1 cellular context compared by ENCODE assay signal in the genomic region with DNA sequence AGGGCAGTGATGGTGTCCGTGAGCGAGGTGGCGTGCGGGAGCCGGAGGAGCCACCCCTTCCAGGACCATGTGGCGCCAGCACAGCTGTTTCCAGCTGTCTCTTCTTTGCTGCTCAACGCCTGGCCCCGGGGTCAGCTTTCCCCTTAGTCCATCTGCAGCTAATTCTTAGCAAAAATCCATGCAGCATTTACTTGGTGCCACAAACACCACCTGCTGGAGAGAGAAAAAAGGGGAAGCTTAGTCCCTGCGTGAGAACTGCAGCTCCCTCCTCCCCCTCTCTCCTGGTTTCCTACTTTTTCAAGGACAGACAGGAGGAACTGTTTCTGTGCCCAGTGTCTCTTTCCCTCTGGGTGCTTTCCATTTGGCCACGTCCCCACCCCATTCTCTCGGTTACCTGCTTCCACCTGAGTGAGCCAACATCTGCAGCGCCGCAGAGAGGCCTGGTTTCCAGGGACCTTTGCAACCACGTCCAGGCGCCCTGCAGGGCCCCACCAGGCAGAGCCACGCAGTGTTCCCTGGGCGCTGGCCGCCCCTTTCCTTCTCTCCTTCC.
TF ChIP-seq lines count a peak whose summit lies in the region.

No MANE protein-coding gene starts in this region.

TF ChIP-seq in K562, 482 proteins besides CTCF, POLR2A, EP300 and RAD21 (continued from another document and continues in another):
- TF ChIP-seq, protein P1, sequence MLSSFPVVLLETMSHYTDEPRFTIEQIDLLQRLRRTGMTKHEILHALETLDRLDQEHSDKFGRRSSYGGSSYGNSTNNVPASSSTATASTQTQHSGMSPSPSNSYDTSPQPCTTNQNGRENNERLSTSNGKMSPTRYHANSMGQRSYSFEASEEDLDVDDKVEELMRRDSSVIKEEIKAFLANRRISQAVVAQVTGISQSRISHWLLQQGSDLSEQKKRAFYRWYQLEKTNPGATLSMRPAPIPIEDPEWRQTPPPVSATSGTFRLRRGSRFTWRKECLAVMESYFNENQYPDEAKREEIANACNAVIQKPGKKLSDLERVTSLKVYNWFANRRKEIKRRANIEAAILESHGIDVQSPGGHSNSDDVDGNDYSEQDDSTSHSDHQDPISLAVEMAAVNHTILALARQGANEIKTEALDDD (IDR thresholded peaks at IDR 0.05), result no peak
- TF ChIP-seq, protein P2, sequence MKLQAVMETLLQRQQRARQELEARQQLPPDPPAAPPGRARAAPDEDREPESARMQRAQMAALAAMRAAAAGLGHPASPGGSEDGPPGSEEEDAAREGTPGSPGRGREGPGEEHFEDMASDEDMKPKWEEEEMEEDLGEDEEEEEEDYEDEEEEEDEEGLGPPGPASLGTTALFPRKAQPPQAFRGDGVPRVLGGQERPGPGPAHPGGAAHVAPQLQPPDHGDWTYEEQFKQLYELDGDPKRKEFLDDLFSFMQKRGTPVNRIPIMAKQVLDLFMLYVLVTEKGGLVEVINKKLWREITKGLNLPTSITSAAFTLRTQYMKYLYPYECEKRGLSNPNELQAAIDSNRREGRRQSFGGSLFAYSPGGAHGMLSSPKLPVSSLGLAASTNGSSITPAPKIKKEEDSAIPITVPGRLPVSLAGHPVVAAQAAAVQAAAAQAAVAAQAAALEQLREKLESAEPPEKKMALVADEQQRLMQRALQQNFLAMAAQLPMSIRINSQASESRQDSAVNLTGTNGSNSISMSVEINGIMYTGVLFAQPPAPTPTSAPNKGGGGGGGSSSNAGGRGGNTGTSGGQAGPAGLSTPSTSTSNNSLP (IDR thresholded peaks at IDR 0.05; ENCODE audit: borderline replicate concordance, low read depth, low read length), result no peak
- TF ChIP-seq LEF1 (IDR thresholded peaks at IDR 0.05) (no peak), NRF1 (conservative IDR thresholded peaks at IDR 0.05 in 1 of 2, IDR thresholded peaks at IDR 0.05 in 1 of 2) (0 out of 4 replicates have a peak, but pooled peaks of 1 of the 2 experiments have one; percentile 28), LCOR (CRISPR knock-in tag; IDR thresholded peaks at IDR 0.05) (no peak), SUPT5H (IDR thresholded peaks at IDR 0.05) (no peak), TSC22D4 (tag; IDR thresholded peaks at IDR 0.05) (no peak), MAFK (IDR thresholded peaks at IDR 0.05; ENCODE audit: low read length) (no peak), TEAD2 (tag; IDR thresholded peaks at IDR 0.05) (no peak), ZNF583 (CRISPR knock-in tag; IDR thresholded peaks at IDR 0.05) (peak; percentile 69; the same call in 1 of the 2 replicates), ZNF217 (CRISPR knock-in tag; IDR thresholded peaks at IDR 0.05) (no peak), MECOM (CRISPR knock-in tag; IDR thresholded peaks at IDR 0.05) (no peak), ERF (CRISPR knock-in tag; IDR thresholded peaks at IDR 0.05) (no peak), POU5F1 (IDR thresholded peaks at IDR 0.05; ENCODE audit: borderline replicate concordance, low read depth, low read length, partially characterized antibody) (no peak), NELFE (IDR thresholded peaks at IDR 0.05; ENCODE audit: insufficient read depth, insufficient read length) (no peak), ZNF384 (IDR thresholded peaks at IDR 0.05; ENCODE audit: low read depth, low read length) (no peak), MEF2A (IDR thresholded peaks at IDR 0.05; ENCODE audit: control insufficient read depth, low read depth, low read length) (no peak), MCM3 (IDR thresholded peaks at IDR 0.05) (no peak), BCL6 (CRISPR knock-in tag; IDR thresholded peaks at IDR 0.05) (no peak), ADNP (tag; IDR thresholded peaks at IDR 0.05) (no peak), ZNF354B (CRISPR knock-in tag; IDR thresholded peaks at IDR 0.05) (no peak), SRSF9 (IDR thresholded peaks at IDR 0.05; ENCODE audit: borderline replicate concordance, low read depth, low read length) (no peak), KLF6 (CRISPR knock-in tag; IDR thresholded peaks at IDR 0.05; ENCODE audit: borderline replicate concordance) (no peak), ARID1B (IDR thresholded peaks at IDR 0.05) (no peak), TAF15 (IDR thresholded peaks at IDR 0.05; ENCODE audit: low read depth, low read length) (no peak), KAT7 (CRISPR knock-in tag; IDR thresholded peaks at IDR 0.05; ENCODE audit: borderline replicate concordance) (no peak), CXXC5 (CRISPR knock-in tag; IDR thresholded peaks at IDR 0.05) (0 out of 2 replicates have a peak, but pooled peaks have one; percentile 36), BRCA1 (IDR thresholded peaks at IDR 0.05) (no peak), BRCA1 (CRISPR knock-in tag; IDR thresholded peaks at IDR 0.05) (no peak), STAG1 (CRISPR knock-in tag; IDR thresholded peaks at IDR 0.05; ENCODE audit: borderline replicate concordance) (no peak; the same call in 1 of the 2 replicates), KLF16 (IDR thresholded peaks at IDR 0.05) (peak; percentile 62; the same call in 1 of the 2 replicates), ZNF766 (CRISPR knock-in tag; conservative IDR thresholded peaks at IDR 0.05) (no peak), HNRNPL (IDR thresholded peaks at IDR 0.05; ENCODE audit: low read depth, low read length) (no peak), ESRRA (IDR thresholded peaks at IDR 0.05; ENCODE audit: borderline replicate concordance, low read depth) (no peak), ZC3H11A (IDR thresholded peaks at IDR 0.05; ENCODE audit: low read depth, low read length) (no peak), CREBBP (IDR thresholded peaks at IDR 0.05; ENCODE audit: low read depth, low read length) (no peak), SMAD3 (CRISPR knock-in tag; conservative IDR thresholded peaks at IDR 0.05) (no peak), EGR1 (conservative IDR thresholded peaks at IDR 0.05) (no peak), ZNF707 (CRISPR knock-in tag; conservative IDR thresholded peaks at IDR 0.05) (0 out of 2 replicates have a peak, but pooled peaks have one; percentile 11)
- TF ChIP-seq, protein P3, sequence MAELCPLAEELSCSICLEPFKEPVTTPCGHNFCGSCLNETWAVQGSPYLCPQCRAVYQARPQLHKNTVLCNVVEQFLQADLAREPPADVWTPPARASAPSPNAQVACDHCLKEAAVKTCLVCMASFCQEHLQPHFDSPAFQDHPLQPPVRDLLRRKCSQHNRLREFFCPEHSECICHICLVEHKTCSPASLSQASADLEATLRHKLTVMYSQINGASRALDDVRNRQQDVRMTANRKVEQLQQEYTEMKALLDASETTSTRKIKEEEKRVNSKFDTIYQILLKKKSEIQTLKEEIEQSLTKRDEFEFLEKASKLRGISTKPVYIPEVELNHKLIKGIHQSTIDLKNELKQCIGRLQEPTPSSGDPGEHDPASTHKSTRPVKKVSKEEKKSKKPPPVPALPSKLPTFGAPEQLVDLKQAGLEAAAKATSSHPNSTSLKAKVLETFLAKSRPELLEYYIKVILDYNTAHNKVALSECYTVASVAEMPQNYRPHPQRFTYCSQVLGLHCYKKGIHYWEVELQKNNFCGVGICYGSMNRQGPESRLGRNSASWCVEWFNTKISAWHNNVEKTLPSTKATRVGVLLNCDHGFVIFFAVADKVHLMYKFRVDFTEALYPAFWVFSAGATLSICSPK (IDR thresholded peaks at IDR 0.05; ENCODE audit: borderline replicate concordance), result no peak
- TF ChIP-seq, protein P4, sequence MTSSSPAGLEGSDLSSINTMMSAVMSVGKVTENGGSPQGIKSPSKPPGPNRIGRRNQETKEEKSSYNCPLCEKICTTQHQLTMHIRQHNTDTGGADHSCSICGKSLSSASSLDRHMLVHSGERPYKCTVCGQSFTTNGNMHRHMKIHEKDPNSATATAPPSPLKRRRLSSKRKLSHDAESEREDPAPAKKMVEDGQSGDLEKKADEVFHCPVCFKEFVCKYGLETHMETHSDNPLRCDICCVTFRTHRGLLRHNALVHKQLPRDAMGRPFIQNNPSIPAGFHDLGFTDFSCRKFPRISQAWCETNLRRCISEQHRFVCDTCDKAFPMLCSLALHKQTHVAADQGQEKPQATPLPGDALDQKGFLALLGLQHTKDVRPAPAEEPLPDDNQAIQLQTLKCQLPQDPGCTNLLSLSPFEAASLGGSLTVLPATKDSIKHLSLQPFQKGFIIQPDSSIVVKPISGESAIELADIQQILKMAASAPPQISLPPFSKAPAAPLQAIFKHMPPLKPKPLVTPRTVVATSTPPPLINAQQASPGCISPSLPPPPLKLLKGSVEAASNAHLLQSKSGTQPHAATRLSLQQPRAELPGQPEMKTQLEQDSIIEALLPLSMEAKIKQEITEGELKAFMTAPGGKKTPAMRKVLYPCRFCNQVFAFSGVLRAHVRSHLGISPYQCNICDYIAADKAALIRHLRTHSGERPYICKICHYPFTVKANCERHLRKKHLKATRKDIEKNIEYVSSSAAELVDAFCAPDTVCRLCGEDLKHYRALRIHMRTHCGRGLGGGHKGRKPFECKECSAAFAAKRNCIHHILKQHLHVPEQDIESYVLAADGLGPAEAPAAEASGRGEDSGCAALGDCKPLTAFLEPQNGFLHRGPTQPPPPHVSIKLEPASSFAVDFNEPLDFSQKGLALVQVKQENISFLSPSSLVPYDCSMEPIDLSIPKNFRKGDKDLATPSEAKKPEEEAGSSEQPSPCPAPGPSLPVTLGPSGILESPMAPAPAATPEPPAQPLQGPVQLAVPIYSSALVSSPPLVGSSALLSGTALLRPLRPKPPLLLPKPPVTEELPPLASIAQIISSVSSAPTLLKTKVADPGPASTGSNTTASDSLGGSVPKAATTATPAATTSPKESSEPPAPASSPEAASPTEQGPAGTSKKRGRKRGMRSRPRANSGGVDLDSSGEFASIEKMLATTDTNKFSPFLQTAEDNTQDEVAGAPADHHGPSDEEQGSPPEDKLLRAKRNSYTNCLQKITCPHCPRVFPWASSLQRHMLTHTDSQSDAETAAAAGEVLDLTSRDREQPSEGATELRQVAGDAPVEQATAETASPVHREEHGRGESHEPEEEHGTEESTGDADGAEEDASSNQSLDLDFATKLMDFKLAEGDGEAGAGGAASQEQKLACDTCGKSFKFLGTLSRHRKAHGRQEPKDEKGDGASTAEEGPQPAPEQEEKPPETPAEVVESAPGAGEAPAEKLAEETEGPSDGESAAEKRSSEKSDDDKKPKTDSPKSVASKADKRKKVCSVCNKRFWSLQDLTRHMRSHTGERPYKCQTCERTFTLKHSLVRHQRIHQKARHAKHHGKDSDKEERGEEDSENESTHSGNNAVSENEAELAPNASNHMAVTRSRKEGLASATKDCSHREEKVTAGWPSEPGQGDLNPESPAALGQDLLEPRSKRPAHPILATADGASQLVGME (CRISPR knock-in tag; IDR thresholded peaks at IDR 0.05), result 0 out of 2 replicates have a peak, but pooled peaks have one; percentile 19
- TF ChIP-seq, protein P5, sequence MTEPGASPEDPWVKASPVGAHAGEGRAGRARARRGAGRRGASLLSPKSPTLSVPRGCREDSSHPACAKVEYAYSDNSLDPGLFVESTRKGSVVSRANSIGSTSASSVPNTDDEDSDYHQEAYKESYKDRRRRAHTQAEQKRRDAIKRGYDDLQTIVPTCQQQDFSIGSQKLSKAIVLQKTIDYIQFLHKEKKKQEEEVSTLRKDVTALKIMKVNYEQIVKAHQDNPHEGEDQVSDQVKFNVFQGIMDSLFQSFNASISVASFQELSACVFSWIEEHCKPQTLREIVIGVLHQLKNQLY (CRISPR knock-in tag; conservative IDR thresholded peaks at IDR 0.05), result no peak
- TF ChIP-seq, protein P6, sequence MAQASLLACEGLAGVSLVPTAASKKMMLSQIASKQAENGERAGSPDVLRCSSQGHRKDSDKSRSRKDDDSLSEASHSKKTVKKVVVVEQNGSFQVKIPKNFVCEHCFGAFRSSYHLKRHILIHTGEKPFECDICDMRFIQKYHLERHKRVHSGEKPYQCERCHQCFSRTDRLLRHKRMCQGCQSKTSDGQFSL (CRISPR knock-in tag; IDR thresholded peaks at IDR 0.05), result peak; percentile 62; the same call in 1 of the 2 replicates
- TF ChIP-seq, protein P6 (tag; IDR thresholded peaks at IDR 0.05), result no peak
- TF ChIP-seq, protein P7, sequence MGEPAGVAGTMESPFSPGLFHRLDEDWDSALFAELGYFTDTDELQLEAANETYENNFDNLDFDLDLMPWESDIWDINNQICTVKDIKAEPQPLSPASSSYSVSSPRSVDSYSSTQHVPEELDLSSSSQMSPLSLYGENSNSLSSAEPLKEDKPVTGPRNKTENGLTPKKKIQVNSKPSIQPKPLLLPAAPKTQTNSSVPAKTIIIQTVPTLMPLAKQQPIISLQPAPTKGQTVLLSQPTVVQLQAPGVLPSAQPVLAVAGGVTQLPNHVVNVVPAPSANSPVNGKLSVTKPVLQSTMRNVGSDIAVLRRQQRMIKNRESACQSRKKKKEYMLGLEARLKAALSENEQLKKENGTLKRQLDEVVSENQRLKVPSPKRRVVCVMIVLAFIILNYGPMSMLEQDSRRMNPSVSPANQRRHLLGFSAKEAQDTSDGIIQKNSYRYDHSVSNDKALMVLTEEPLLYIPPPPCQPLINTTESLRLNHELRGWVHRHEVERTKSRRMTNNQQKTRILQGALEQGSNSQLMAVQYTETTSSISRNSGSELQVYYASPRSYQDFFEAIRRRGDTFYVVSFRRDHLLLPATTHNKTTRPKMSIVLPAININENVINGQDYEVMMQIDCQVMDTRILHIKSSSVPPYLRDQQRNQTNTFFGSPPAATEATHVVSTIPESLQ (CRISPR knock-in tag; IDR thresholded peaks at IDR 0.05), result no peak
- TF ChIP-seq, protein P8, sequence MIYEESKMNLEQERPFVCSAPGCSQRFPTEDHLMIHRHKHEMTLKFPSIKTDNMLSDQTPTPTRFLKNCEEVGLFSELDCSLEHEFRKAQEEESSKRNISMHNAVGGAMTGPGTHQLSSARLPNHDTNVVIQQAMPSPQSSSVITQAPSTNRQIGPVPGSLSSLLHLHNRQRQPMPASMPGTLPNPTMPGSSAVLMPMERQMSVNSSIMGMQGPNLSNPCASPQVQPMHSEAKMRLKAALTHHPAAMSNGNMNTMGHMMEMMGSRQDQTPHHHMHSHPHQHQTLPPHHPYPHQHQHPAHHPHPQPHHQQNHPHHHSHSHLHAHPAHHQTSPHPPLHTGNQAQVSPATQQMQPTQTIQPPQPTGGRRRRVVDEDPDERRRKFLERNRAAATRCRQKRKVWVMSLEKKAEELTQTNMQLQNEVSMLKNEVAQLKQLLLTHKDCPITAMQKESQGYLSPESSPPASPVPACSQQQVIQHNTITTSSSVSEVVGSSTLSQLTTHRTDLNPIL (CRISPR knock-in tag; IDR thresholded peaks at IDR 0.05), result no peak
- TF ChIP-seq, protein P9, sequence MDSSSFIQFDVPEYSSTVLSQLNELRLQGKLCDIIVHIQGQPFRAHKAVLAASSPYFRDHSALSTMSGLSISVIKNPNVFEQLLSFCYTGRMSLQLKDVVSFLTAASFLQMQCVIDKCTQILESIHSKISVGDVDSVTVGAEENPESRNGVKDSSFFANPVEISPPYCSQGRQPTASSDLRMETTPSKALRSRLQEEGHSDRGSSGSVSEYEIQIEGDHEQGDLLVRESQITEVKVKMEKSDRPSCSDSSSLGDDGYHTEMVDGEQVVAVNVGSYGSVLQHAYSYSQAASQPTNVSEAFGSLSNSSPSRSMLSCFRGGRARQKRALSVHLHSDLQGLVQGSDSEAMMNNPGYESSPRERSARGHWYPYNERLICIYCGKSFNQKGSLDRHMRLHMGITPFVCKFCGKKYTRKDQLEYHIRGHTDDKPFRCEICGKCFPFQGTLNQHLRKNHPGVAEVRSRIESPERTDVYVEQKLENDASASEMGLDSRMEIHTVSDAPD (CRISPR knock-in tag; IDR thresholded peaks at IDR 0.05), result no peak
